Comparison of ENCODE assay signal across 23 cellular contexts in genomic region chr21:44443291-44443890, GRCh38. TPM values are rescaled to one million over a fixed set of nuclear protein-coding genes. Genes with fewer than 3 reads are reported as not detected.
DNase-seq lines count a peak whose midpoint lies in the region; ATAC-seq, FAIRE-seq and TF ChIP-seq lines count a peak whose summit lies in the region.
"Had no signal": no experiment of that assay in that cellular context is flagged by ENCODE, and none has a peak within 500 bp of the region (broad histone marks: within the 10 kb centered on the region; RNA-seq: fewer than 3 reads in every experiment).

No MANE protein-coding gene starts in this region.

- ATAC-seq in Right ventricle myocardium inferior (no peak), GM12878 (no peak), lower lobe of right lung (no peak), HG02678 (IDR thresholded peaks at IDR 0.05; ENCODE audit: unreplicated experiment) (no peak)

- TF ChIP-seq EP300 in GM12878 (IDR thresholded peaks at IDR 0.05; ENCODE audit: borderline replicate concordance in 1 of 2, control insufficient read depth in 1 of 2, low read depth in 2 of 2, low read length in 2 of 2) = no peak

- no peak overlapping the region for H3K9ac ChIP-seq in GM12878 (ENCODE audit: control insufficient read depth, insufficient read depth, low read length)
- H3K9ac ChIP-seq: KMS-11 had no signal

- no peak overlapping the region for H3K4me2 ChIP-seq in GM12878 (ENCODE audit: control insufficient read depth, insufficient read depth)
- H3K4me2 ChIP-seq: GM23338, KMS-11 had no signal

- no peak for TF ChIP-seq RAD21 in GM12878 (IDR thresholded peaks at IDR 0.05; ENCODE audit: insufficient read depth, low read depth, low read length)

- H3K27ac ChIP-seq in GM12878 (ENCODE audit: control insufficient read depth, insufficient read depth) (no peak overlapping the region), lower lobe of right lung (no peak overlapping the region)
- H3K27ac ChIP-seq: KMS-11, Peyer's patch had no signal

- FAIRE-seq in GM12878 (lab: Jason Lieb, UNC) = no peak
- FAIRE-seq: A204.1 had no signal

- DNase-seq in Right ventricle myocardium inferior (ENCODE audit: missing footprints) (peak; percentile 14), cardiac septum (ENCODE audit: low spot score) (no peak), GM12878 (ENCODE audit: low read depth, low spot score) (no peak), lower lobe of right lung (peak; percentile 16), NCI-H146 treated with DMSO at 0.1 percent for 48 hours (lab: John Stamatoyannopoulos, UW; ENCODE audit: unreplicated experiment) (no peak), LoVo (ENCODE audit: low spot score) (no peak)
- DNase-seq: CD4-positive, CD25-positive, alpha-beta regulatory T cell; COR-L47; DMS79 treated with DMSO at 0.1 percent for 48 hours; NCI-H1105; NCI-H146; NCI-H2081; NCI-H2171; NCI-H524 treated with DMSO at 0.1 percent for 48 hours; NCI-H82 had no signal

- in situ Hi-C loops in GM12878 (cut with MboI) = no loop called here

- no peaks in the 10 kb centered on the region for H3K27me3 ChIP-seq in GM12878 (replicated peaks in 1 of 2; ENCODE audit: control insufficient read depth in 2 of 2, insufficient read depth in 2 of 2, low read length in 1 of 2)
- peaks cover 9% of the 10 kb centered on the region for H3K27me3 ChIP-seq in lower lobe of right lung (ENCODE audit: low read depth)
- H3K27me3 ChIP-seq: Peyer's patch had no signal

- whole genome bisulfite sequencing in GM12878 (ENCODE audit: insufficient coverage, insufficient replicate concordance, low lambda C conversion rate, missing lambda C conversion rate) = 58% methylated on average over 16 of the region's 17 CpGs

- RAD21 ChIA-PET in GM12878 (lab: Charles Lee; ENCODE audit: unreplicated experiment) = no interaction called here

- no peak for TF ChIP-seq POLR2A in GM12878 (IDR thresholded peaks at IDR 0.05; ENCODE audit: low read depth, low read length)

- SMC1A ChIA-PET in GM12878 (lab: Charles Lee; ENCODE audit: uncharacterized antibody, unreplicated experiment) = no interaction called here

- CTCF ChIA-PET in GM12878 (lab: Yijun Ruan, JAX) = interaction anchor here (0.5 kb wide), 1 partner anchor 13 kb away, joined by 3 read pairs; no protein-coding TSS in a partner anchor

- H3K4me3 ChIP-seq in GM12878 (no peak overlapping the region), lower lobe of right lung (no peak overlapping the region)
- H3K4me3 ChIP-seq: GM23338, HAP-1, Peyer's patch had no signal

- no peaks in the 10 kb centered on the region for H3K4me1 ChIP-seq in GM12878 (ENCODE audit: control insufficient read depth, insufficient read depth, low read length)
- H3K4me1 ChIP-seq in lower lobe of right lung = no peaks in the 10 kb centered on the region
- H3K4me1 ChIP-seq: HAP-1, Peyer's patch had no signal

- no peaks in the 10 kb centered on the region for H3K79me2 ChIP-seq in GM12878 (ENCODE audit: control insufficient read depth, insufficient read depth, low read length)

- POLR2A ChIA-PET in GM12878 (lab: Charles Lee) = no interaction called here

- H3K9me3 ChIP-seq in GM12878 (replicated peaks; ENCODE audit: control insufficient read depth, insufficient read depth, low read length) (no peaks in the 10 kb centered on the region; the same call in 2 of the 3 replicates), lower lobe of right lung (no peaks in the 10 kb centered on the region)
- H3K9me3 ChIP-seq: HAP-1, Peyer's patch had no signal

- intact Hi-C loops in Right ventricle myocardium inferior (cut with DNase I) (no loop called here), cardiac septum (cut with DNase I) (no loop called here), GM12878 (cut with micrococcal nuclease; ENCODE audit: unreplicated experiment) (no loop called here), lower lobe of right lung (cut with DNase I) (no loop called here)

- H4K20me1 ChIP-seq in GM12878 (ENCODE audit: control insufficient read depth, insufficient read depth) = no peaks in the 10 kb centered on the region

- TF ChIP-seq CTCF in GM12878 (IDR thresholded peaks at IDR 0.05 in 2 of 3, conservative IDR thresholded peaks at IDR 0.05 in 1 of 3; ENCODE audit: control insufficient read depth in 2 of 3, extremely low read depth in 1 of 3, insufficient read depth in 1 of 3, low read depth in 3 of 3, low read length in 3 of 3) (no peak), lower lobe of right lung (IDR thresholded peaks at IDR 0.05) (no peak)

- no peaks in the 10 kb centered on the region for H3K36me3 ChIP-seq in GM12878 (ENCODE audit: control insufficient read depth in 2 of 2, insufficient read depth in 2 of 2, low read length in 1 of 2)
- H3K36me3 ChIP-seq in lower lobe of right lung = no peaks in the 10 kb centered on the region
- H3K36me3 ChIP-seq: HAP-1, Peyer's patch had no signal

- no peak overlapping the region for H2AFZ ChIP-seq in GM12878 (ENCODE audit: control insufficient read depth, low read depth, low read length)

- BruUV-seq in GM12878 (replicated peaks; lab: Mats Ljungman, UMichigan) = no TSS peak

TF ChIP-seq in GM12878, 131 proteins besides CTCF, POLR2A, EP300 and RAD21:
- TF ChIP-seq, protein P1, sequence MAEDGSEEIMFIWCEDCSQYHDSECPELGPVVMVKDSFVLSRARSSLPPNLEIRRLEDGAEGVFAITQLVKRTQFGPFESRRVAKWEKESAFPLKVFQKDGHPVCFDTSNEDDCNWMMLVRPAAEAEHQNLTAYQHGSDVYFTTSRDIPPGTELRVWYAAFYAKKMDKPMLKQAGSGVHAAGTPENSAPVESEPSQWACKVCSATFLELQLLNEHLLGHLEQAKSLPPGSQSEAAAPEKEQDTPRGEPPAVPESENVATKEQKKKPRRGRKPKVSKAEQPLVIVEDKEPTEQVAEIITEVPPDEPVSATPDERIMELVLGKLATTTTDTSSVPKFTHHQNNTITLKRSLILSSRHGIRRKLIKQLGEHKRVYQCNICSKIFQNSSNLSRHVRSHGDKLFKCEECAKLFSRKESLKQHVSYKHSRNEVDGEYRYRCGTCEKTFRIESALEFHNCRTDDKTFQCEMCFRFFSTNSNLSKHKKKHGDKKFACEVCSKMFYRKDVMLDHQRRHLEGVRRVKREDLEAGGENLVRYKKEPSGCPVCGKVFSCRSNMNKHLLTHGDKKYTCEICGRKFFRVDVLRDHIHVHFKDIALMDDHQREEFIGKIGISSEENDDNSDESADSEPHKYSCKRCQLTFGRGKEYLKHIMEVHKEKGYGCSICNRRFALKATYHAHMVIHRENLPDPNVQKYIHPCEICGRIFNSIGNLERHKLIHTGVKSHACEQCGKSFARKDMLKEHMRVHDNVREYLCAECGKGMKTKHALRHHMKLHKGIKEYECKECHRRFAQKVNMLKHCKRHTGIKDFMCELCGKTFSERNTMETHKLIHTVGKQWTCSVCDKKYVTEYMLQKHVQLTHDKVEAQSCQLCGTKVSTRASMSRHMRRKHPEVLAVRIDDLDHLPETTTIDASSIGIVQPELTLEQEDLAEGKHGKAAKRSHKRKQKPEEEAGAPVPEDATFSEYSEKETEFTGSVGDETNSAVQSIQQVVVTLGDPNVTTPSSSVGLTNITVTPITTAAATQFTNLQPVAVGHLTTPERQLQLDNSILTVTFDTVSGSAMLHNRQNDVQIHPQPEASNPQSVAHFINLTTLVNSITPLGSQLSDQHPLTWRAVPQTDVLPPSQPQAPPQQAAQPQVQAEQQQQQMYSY (CRISPR knock-in tag; IDR thresholded peaks at IDR 0.05) = no peak
- TF ChIP-seq, protein P2, sequence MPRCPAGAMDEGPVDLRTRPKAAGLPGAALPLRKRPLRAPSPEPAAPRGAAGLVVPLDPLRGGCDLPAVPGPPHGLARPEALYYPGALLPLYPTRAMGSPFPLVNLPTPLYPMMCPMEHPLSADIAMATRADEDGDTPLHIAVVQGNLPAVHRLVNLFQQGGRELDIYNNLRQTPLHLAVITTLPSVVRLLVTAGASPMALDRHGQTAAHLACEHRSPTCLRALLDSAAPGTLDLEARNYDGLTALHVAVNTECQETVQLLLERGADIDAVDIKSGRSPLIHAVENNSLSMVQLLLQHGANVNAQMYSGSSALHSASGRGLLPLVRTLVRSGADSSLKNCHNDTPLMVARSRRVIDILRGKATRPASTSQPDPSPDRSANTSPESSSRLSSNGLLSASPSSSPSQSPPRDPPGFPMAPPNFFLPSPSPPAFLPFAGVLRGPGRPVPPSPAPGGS (IDR thresholded peaks at IDR 0.05; ENCODE audit: borderline replicate concordance, insufficient read depth, low read depth, low read length, poor library complexity, severe bottlenecking) = peak; percentile 13

RNA-seq across cellular contexts. Expression of gene LRRC3, which starts 11.9 kb away (rescaled TPM):
- total RNA-seq in Right ventricle myocardium inferior (3.3 TPM), cardiac septum (2.9 TPM), GM12878 (2014; rRNA removed) (0.06 and 0.11 TPM in 2 replicates), GM12878 (2014; rRNA removed; fragmentation: Illumina TruSeq; extraction: Trizol) (0.04 and 0.05 TPM in 2 replicates), GM12878 (2021) (0.21 and 0.31 TPM in 2 replicates), lower lobe of right lung (4.0 TPM)
- not detected in 2 replicates for total RNA-seq in GM12878 (2013; cell fraction: nucleolus; rRNA removed)
- 0.12 TPM for polyA plus RNA-seq in GM12878 (2011; ENCODE audit: low read depth)
- polyA plus RNA-seq in GM12878 (2011; rRNA removed) (not detected in 2 replicates), GM12878 (2014; fragmentation: Illumina TruSeq; extraction: Trizol) (0.08 and 0.12 TPM in 2 replicates), GM12878 (2014; fragmentation: Nextera tagmentation; extraction: Ambion mirVana) (under 1 TPM; 0.02 to 0.03 TPM), GM12878 (2014; rRNA removed) (0.12 and 0.13 TPM in 2 replicates), GM12878 (2016; fragmentation: Nextera tagmentation; extraction: Ambion mirVana) (under 1 TPM; 0.09 to 0.15 TPM)
- not detected in 2 replicates for polyA plus RNA-seq in GM12878 (2011; cell fraction: cytosol; rRNA removed)
- polyA plus RNA-seq in GM12878 (2011; cell fraction: nucleus; rRNA removed) = not detected in 2 replicates
- 0.35 and 0.37 TPM in 2 replicates for polyA plus RNA-seq in GM12878 (2012)
- not detected in 2 replicates for polyA minus RNA-seq in GM12878 (2011; rRNA and poly(A)+ RNA removed)
- polyA minus RNA-seq in GM12878 (2011; cell fraction: cytosol; rRNA and poly(A)+ RNA removed) = not detected in 2 replicates
- not detected in 2 replicates for polyA minus RNA-seq in GM12878 (2011; cell fraction: nucleus; rRNA and poly(A)+ RNA removed)
- total RNA-seq: HT1080, OCI-LY7 had no signal

Comparison
In these comparisons a context has a peak if more than half of its experiments do, and no peak if none do; other contexts are left out.
1. DNase-seq: peak in Right ventricle myocardium inferior (single experiment) and lower lobe of right lung (single experiment); none in cardiac septum (single experiment), GM12878 (single experiment), NCI-H146 treated with DMSO at 0.1 percent for 48 hours (single experiment) and LoVo (single experiment).